In the genomic region with DNA sequence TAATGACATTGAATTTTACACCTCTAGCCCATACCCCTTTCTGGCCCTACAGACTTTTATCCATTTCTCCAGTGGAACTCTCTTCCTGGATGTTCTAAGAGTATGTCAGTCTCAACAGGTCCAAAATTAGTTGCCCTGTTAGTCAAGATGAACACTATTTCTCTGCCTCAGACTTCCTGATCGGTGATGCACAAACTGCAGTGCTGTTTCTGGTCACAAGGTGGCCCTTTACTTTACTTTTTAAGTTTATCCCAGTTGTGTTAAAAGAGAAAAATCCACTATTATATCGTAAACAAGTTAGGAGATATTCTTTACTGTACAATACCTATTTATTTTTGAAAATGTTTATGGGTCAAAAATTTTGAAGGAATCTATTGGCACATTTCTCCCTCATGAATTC, we compare ENCODE assay signal across 8 cellular contexts. TPM values are rescaled to one million over a fixed set of nuclear protein-coding genes. Genes with fewer than 3 reads are reported as not detected.
DNase-seq lines count a peak whose midpoint lies in the region; TF ChIP-seq lines count a peak whose summit lies in the region.

No MANE protein-coding gene starts in this region.

- H3K36me3 Mint-ChIP-seq in H9 (ENCODE audit: insufficient read depth in 1 of 3, low read depth in 3 of 3) = no peaks in the 10 kb centered on the region

- H3K79me2 ChIP-seq in H9 (ENCODE audit: insufficient read depth, low read length) (no peaks in the 10 kb centered on the region), OCI-LY3 (ENCODE audit: low read length) (no peaks in the 10 kb centered on the region)

- TF ChIP-seq CTCF in H9 (conservative IDR thresholded peaks at IDR 0.05) (peak; percentile 73), OCI-LY3 (IDR thresholded peaks at IDR 0.05; ENCODE audit: low read depth, low read length) (peak; percentile 67), ascending aorta (IDR thresholded peaks at IDR 0.05) (peak; percentile 24 to 68 (median 53)), kidney epithelial cell (IDR thresholded peaks at IDR 0.05; ENCODE audit: insufficient read depth, low read length, poor library complexity, severe bottlenecking) (peak; percentile 56), stomach (IDR thresholded peaks at IDR 0.05) (peak in 4 of 7 experiments; percentile 51 to 71 (median 63))

- no peak overlapping the region for H4K5ac ChIP-seq in H9 (ENCODE audit: insufficient read length, low read depth, low read length)

- no peak overlapping the region for H3K27ac ChIP-seq in H9 (ENCODE audit: insufficient read length, low read depth, low read length)
- H3K27ac ChIP-seq in OCI-LY3 (ENCODE audit: low read length) = no peak overlapping the region
- H3K27ac ChIP-seq in ascending aorta = no peak overlapping the region
- no peak overlapping the region for H3K27ac ChIP-seq in stomach

- no peak overlapping the region for H2AFZ ChIP-seq in H9 (ENCODE audit: low read length)
- H2AFZ ChIP-seq in OCI-LY3 (ENCODE audit: low read depth, low read length) = peak overlapping the region; percentile 84

- no peaks in the 10 kb centered on the region for H3K27me3 ChIP-seq in H9 (ENCODE audit: insufficient read depth, low read length)
- H3K27me3 ChIP-seq in OCI-LY3 (ENCODE audit: low read depth, low read length) = peaks cover 3% of the 10 kb centered on the region; the same call in 1 of the 2 replicates
- H3K27me3 ChIP-seq in ascending aorta = no peaks in the 10 kb centered on the region
- H3K27me3 ChIP-seq in kidney epithelial cell (ENCODE audit: control insufficient read depth, insufficient read depth, low read length) = no peaks in the 10 kb centered on the region
- H3K27me3 ChIP-seq in stomach = peaks cover 0 to 4% (median 0%) of the 10 kb centered on the region in 3 donors

- no peak overlapping the region for H3K27ac Mint-ChIP-seq in H9

- no peak overlapping the region for H2AK5ac ChIP-seq in H9 (ENCODE audit: insufficient read length, low read length)

- no peak overlapping the region for H3K18ac ChIP-seq in H9 (ENCODE audit: insufficient read length, low read depth, low read length)

- no peak overlapping the region for H3K14ac ChIP-seq in H9 (ENCODE audit: insufficient read depth, low read length)

- no peak for TF ChIP-seq EP300 in stomach (IDR thresholded peaks at IDR 0.05)

- H3K27me3 Mint-ChIP-seq in H9 (ENCODE audit: low read depth) = peaks cover 5% of the 10 kb centered on the region

- TF ChIP-seq POLR2A in stomach (IDR thresholded peaks at IDR 0.05) = no peak

- H3K4me1 ChIP-seq in H9 (ENCODE audit: insufficient read depth, low read length) (no peaks in the 10 kb centered on the region), OCI-LY3 (ENCODE audit: low read length) (no peaks in the 10 kb centered on the region), ascending aorta (no peaks in the 10 kb centered on the region), stomach (no peaks in the 10 kb centered on the region)

- no peaks in the 10 kb centered on the region for H3K79me1 ChIP-seq in H9 (ENCODE audit: insufficient read depth, low read depth, low read length, poor library complexity, severe bottlenecking)

- no peaks in the 10 kb centered on the region for H3K9me3 ChIP-seq in H9 (ENCODE audit: control insufficient read depth, low read depth, low read length)
- no peaks in the 10 kb centered on the region for H3K9me3 ChIP-seq in OCI-LY3 (ENCODE audit: insufficient read depth, low read length)
- no peaks in the 10 kb centered on the region for H3K9me3 ChIP-seq in ascending aorta
- H3K9me3 ChIP-seq in stomach = no peaks in the 10 kb centered on the region

- H3K9me3 Mint-ChIP-seq in H9 = peaks cover 0 to 38% of the 10 kb centered on the region in 2 experiments; a peak in 2 of 5 replicates

- H3K4me1 Mint-ChIP-seq in H9 = peaks cover 6 to 7% of the 10 kb centered on the region in 2 experiments; a peak in 3 of 4 replicates

- H3K4me3 ChIP-seq in OCI-LY3 (ENCODE audit: low read length) (no peak overlapping the region), ascending aorta (no peak overlapping the region), kidney epithelial cell (ENCODE audit: low read depth, low read length) (no peak overlapping the region), stomach (no peak overlapping the region)

- no peak overlapping the region for H2BK5ac ChIP-seq in H9 (ENCODE audit: insufficient read length, low read length)

- H4K8ac ChIP-seq in H9 (replicated peaks; ENCODE audit: insufficient read length, low read depth, low read length) = no peak overlapping the region

- H4K91ac ChIP-seq in H9 (ENCODE audit: insufficient read length, low read depth, low read length) = no peak overlapping the region

- no peaks in the 10 kb centered on the region for H3K23me2 ChIP-seq in H9 (ENCODE audit: insufficient read length, low read depth, low read length, poor library complexity, severe bottlenecking)

- H3K9ac ChIP-seq in H9 (ENCODE audit: extremely low read depth, insufficient read length, low read length) (no peak overlapping the region), OCI-LY3 (ENCODE audit: low read length) (no peak overlapping the region)

- no peak overlapping the region for H3T11ph ChIP-seq in H9 (ENCODE audit: low read length)

- H3K4me3 Mint-ChIP-seq in H9 = no peak overlapping the region

- no peaks in the 10 kb centered on the region for H3K36me3 ChIP-seq in OCI-LY3 (replicated peaks; ENCODE audit: low read depth, low read length)
- H3K36me3 ChIP-seq in ascending aorta = no peaks in the 10 kb centered on the region
- no peaks in the 10 kb centered on the region for H3K36me3 ChIP-seq in kidney epithelial cell (ENCODE audit: control insufficient read depth, insufficient read depth, low read length)
- H3K36me3 ChIP-seq in stomach = no peaks in the 10 kb centered on the region

- H3K4ac ChIP-seq in H9 (ENCODE audit: low read depth, low read length) = no peak overlapping the region

- no peak overlapping the region for H3K56ac ChIP-seq in H9 (ENCODE audit: insufficient read length, low read depth, low read length)

- H3K23ac ChIP-seq in H9 (ENCODE audit: insufficient read length, low read depth, low read length) = no peak overlapping the region

- no peak overlapping the region for H3K4me2 ChIP-seq in H9 (ENCODE audit: insufficient read depth, insufficient read length, low read length)
- H3K4me2 ChIP-seq in OCI-LY3 (ENCODE audit: low read length) = peak overlapping the region; percentile 34

- no peak overlapping the region for H2BK15ac ChIP-seq in H9 (ENCODE audit: low read depth, low read length)

- no peak overlapping the region for H2BK120ac ChIP-seq in H9 (ENCODE audit: low read depth, low read length, poor library complexity, severe bottlenecking)

- no CpG with 5 or more reads among the region's 2 CpGs for WGBS in H9 (ENCODE audit: extremely low coverage, insufficient read length, low lambda C conversion rate)
- 0 to 27% (median 5%) methylated on average over 2 of the region's 2 CpGs for WGBS in stomach, 5 donors

- H2BK12ac ChIP-seq in H9 (ENCODE audit: insufficient read length, low read depth, low read length) = no peak overlapping the region

- no peaks in the 10 kb centered on the region for H4K20me1 ChIP-seq in H9 (ENCODE audit: control insufficient read depth, insufficient read depth, insufficient read length)
- no peaks in the 10 kb centered on the region for H4K20me1 ChIP-seq in OCI-LY3 (ENCODE audit: insufficient read depth, low read length)

- peak; percentile 24 for DNase-seq in SIG-M5 treated with dmso at 0.1 percent for 504 hours (lab: John Stamatoyannopoulos, UW; ENCODE audit: unreplicated experiment)
- DNase-seq in SIG-M5 (lab: John Stamatoyannopoulos, UW) = no peak
- DNase-seq in H9 = no peak
- DNase-seq in ascending aorta (ENCODE audit: low spot score in 2 of 2) = no peak
- no peak for DNase-seq in kidney epithelial cell (ENCODE audit: low read depth)
- DNase-seq in stomach = peak; percentile 43
- no peak for DNase-seq in hepatic stellate cell (ENCODE audit: low spot score)

- intact Hi-C loops in ascending aorta (cut with DNase I) = loop anchor here (1.0 kb wide), 1 partner anchor 121 kb away; no protein-coding TSS in a partner anchor
- intact Hi-C loops in stomach (cut with DNase I; ENCODE audit: low total_unique reads) = no loop called here

- no peak overlapping the region for H2BK20ac ChIP-seq in H9 (ENCODE audit: low read depth, low read length, poor library complexity, severe bottlenecking)

RNA-seq across cellular contexts. Expression of gene TCEAL7, which starts 13.1 kb away (rescaled TPM):
- total RNA-seq in H9 (2021) (2.7 and 3.1 TPM in 2 replicates), ascending aorta (not detected), kidney epithelial cell (23.1 and 40.1 TPM in 2 replicates), stomach (10 to 100 TPM in 3 of 5 donors, 1 to 10 TPM in 2; 2.6 to 51.3 (median 17.0) TPM)
- 10 to 100 TPM in 1 of 3 donors, 1 to 10 TPM in 2; 5.6 to 12.3 (median 9.8) TPM for polyA plus RNA-seq in stomach

RNA-seq across cellular contexts. Expression of gene TCEAL9, which starts 13.2 kb away (rescaled TPM):
- total RNA-seq in H9 (2021) (24.2 and 30.5 TPM in 2 replicates), ascending aorta (20.9 TPM), kidney epithelial cell (99.1 and 154 TPM in 2 replicates), stomach (100 to 1,000 TPM in 1 of 5 donors, 10 to 100 TPM in 4; 16.1 to 128 (median 46.1) TPM)
- polyA plus RNA-seq in stomach = 100 to 1,000 TPM in 2 of 3 donors, 10 to 100 TPM in 1; 54.7 to 185 (median 128) TPM

RNA-seq across cellular contexts. Expression of gene BEX2, which starts 32.3 kb away (rescaled TPM):
- total RNA-seq in H9 (2021) (29.6 and 34.2 TPM in 2 replicates), ascending aorta (2.0 TPM), kidney epithelial cell (74.2 and 81.3 TPM in 2 replicates), stomach (10 to 100 TPM in 2 of 5 donors, under 1 TPM in 1, not detected in 2; 0.87 to 83.3 (median 20.0) TPM)
- polyA plus RNA-seq in stomach = 10 to 100 TPM; 16.9 to 29.1 (median 20.8) TPM

RNA-seq across cellular contexts. Expression of gene BEX3, which starts 33.2 kb away (rescaled TPM):
- 305 and 321 TPM in 2 replicates for total RNA-seq in H9 (2021)
- 32.1 TPM for total RNA-seq in ascending aorta
- total RNA-seq in kidney epithelial cell = 143 and 164 TPM in 2 replicates
- 100 to 1,000 TPM in 1 of 5 donors, 10 to 100 TPM in 3, 1 to 10 TPM in 1; 1.2 to 146 (median 28.6) TPM for total RNA-seq in stomach
- polyA plus RNA-seq in stomach = 100 to 1,000 TPM in 1 of 3 donors, 10 to 100 TPM in 2; 73.5 to 101 (median 94.7) TPM

Comparison
In these comparisons a context has a peak if more than half of its experiments do, and no peak if none do; other contexts are left out.
1. DNase-seq: peak in SIG-M5 treated with dmso at 0.1 percent for 504 hours (single experiment) and stomach (single experiment); none in SIG-M5 (single experiment), H9 (single experiment), ascending aorta (0 of 2), kidney epithelial cell (single experiment) and hepatic stellate cell (single experiment).
2. Peak in every context shown above with its lines, with median percentiles within 50 percentile points of each other: CTCF ChIP-seq.